8 cellular contexts compared by ENCODE assay signal in genomic region chr5:140664353-140665119, GRCh38. TPM values are rescaled to one million over a fixed set of nuclear protein-coding genes. Genes with fewer than 3 reads are reported as not detected.
DNase-seq lines count a peak whose midpoint lies in the region; ATAC-seq and TF ChIP-seq lines count a peak whose summit lies in the region.

TSS of gene WDR55 (plus strand) at chr5:140664904. CDS start at chr5:140664913, 9 bp downstream.

- no peaks in the 10 kb centered on the region for H3K27me3 ChIP-seq in NT2/D1 (ENCODE audit: insufficient read depth, insufficient read length)
- H3K27me3 ChIP-seq in endodermal cell (ENCODE audit: control insufficient read depth, insufficient read depth, low read length, poor library complexity, severe bottlenecking), result no peaks in the 10 kb centered on the region
- no peaks in the 10 kb centered on the region for H3K27me3 ChIP-seq in mesendoderm (ENCODE audit: insufficient read depth, low read length, poor library complexity)

- H3K4me1 ChIP-seq in NT2/D1 (ENCODE audit: insufficient read depth, insufficient read length) (peaks cover 3% of the 10 kb centered on the region), endodermal cell (ENCODE audit: control insufficient read depth, insufficient read depth, low read length) (no peaks in the 10 kb centered on the region), mesendoderm (ENCODE audit: control insufficient read depth, low read depth, low read length) (no peaks in the 10 kb centered on the region)

- H2BK5ac ChIP-seq in mesendoderm (ENCODE audit: low read length), result no peak within 1 kb of the TSS

- peak; percentile 98 for ATAC-seq in GM21360 (IDR thresholded peaks at IDR 0.05; ENCODE audit: unreplicated experiment)

- peak within 1 kb of the TSS; percentile 46 for H3K4me2 ChIP-seq in mesendoderm (ENCODE audit: low read length)

- H3K27me3 Mint-ChIP-seq in endodermal cell (ENCODE audit: insufficient read depth), result no peaks in the 10 kb centered on the region

- peaks cover 8% of the 10 kb centered on the region for H3K79me1 ChIP-seq in mesendoderm (ENCODE audit: low read length)

- H2BK15ac ChIP-seq in mesendoderm (replicated peaks; ENCODE audit: low read depth), result no peak within 1 kb of the TSS

- DNase-seq in COLO829 (ENCODE audit: low spot score), result peak; percentile 75
- DNase-seq in HT1080 (ENCODE audit: low read depth), result peak; percentile 93
- peak; percentile 63 for DNase-seq in NT2/D1 (ENCODE audit: low read depth, low spot score)
- DNase-seq in activated CD8-positive, alpha-beta memory T cell treated with anti-CD3 and anti-CD28 coated beads, Interleukin-2, amount 50 U/mL, for 1 hour (ENCODE audit: extremely low read depth), result peak; percentile 88
- peak; percentile 98 for DNase-seq in endodermal cell
- DNase-seq in mesendoderm, result peak; percentile 97
- peak; percentile 91 for DNase-seq in stimulated activated CD8-positive, alpha-beta memory T cell treated with anti-CD3 and anti-CD28 coated beads, Interleukin-15, amount 100 ng/mL, for 1 hour (ENCODE audit: low read depth)

- H3K56ac ChIP-seq in mesendoderm (ENCODE audit: low read length), result peak within 1 kb of the TSS; percentile 94

- H3K23ac ChIP-seq in mesendoderm (ENCODE audit: low read length), result no peak within 1 kb of the TSS

- no peak for TF ChIP-seq CTCF in endodermal cell (conservative IDR thresholded peaks at IDR 0.05)

- no peak within 1 kb of the TSS for H3K18ac ChIP-seq in mesendoderm (ENCODE audit: low read length)

- peak within 1 kb of the TSS; percentile 99 for H3K4me3 Mint-ChIP-seq in endodermal cell

- peaks cover 8% of the 10 kb centered on the region for H3K4me1 Mint-ChIP-seq in endodermal cell

- 1% methylated on average over 37 to 54 of the region's 54 CpGs for WGBS in endodermal cell (ENCODE audit: insufficient coverage in 1 of 2, insufficient read length in 1 of 2), 2 experiments
- WGBS in mesendoderm (ENCODE audit: extremely low coverage, insufficient coverage, low lambda C conversion rate), result no CpG with 5 or more reads among the region's 54 CpGs

- H2BK120ac ChIP-seq in mesendoderm (ENCODE audit: low read depth, low read length), result no peak within 1 kb of the TSS

- no peaks in the 10 kb centered on the region for H3K9me3 Mint-ChIP-seq in endodermal cell

- peaks cover 17% of the 10 kb centered on the region for H3K79me2 ChIP-seq in mesendoderm (ENCODE audit: control insufficient read depth, insufficient read depth, low read length)

- no peak within 1 kb of the TSS for H2AK5ac ChIP-seq in mesendoderm (ENCODE audit: low read length)

- H3K27ac ChIP-seq in endodermal cell (ENCODE audit: low read depth, low read length), result peak within 1 kb of the TSS; percentile 72
- H3K27ac ChIP-seq in mesendoderm (ENCODE audit: low read depth, low read length), result no peak within 1 kb of the TSS

- H3K4ac ChIP-seq in mesendoderm (ENCODE audit: low read depth, low read length), result no peak within 1 kb of the TSS

- H3K9ac ChIP-seq in NT2/D1 (ENCODE audit: insufficient read length, low read depth) (peak within 1 kb of the TSS; percentile 92), endodermal cell (ENCODE audit: extremely low read depth, low read length, poor library complexity, severe bottlenecking) (peak within 1 kb of the TSS; percentile 52), mesendoderm (ENCODE audit: low read length) (peak within 1 kb of the TSS; percentile 90)

- H3K4me3 ChIP-seq in NT2/D1 (ENCODE audit: insufficient read length, low read depth), result peak within 1 kb of the TSS; percentile 93
- H3K4me3 ChIP-seq in endodermal cell (ENCODE audit: low read length), result peak within 1 kb of the TSS; percentile 87
- peak within 1 kb of the TSS; percentile 86 for H3K4me3 ChIP-seq in mesendoderm (ENCODE audit: low read length)

- no peak within 1 kb of the TSS for H4K8ac ChIP-seq in mesendoderm (ENCODE audit: low read depth, low read length)

- H3K9me3 ChIP-seq in NT2/D1 (ENCODE audit: insufficient read depth, low read length) (no peaks in the 10 kb centered on the region), endodermal cell (ENCODE audit: control insufficient read depth, low read length) (no peaks in the 10 kb centered on the region)

- peak within 1 kb of the TSS; percentile 91 for H3K27ac Mint-ChIP-seq in endodermal cell

- H3K36me3 ChIP-seq in NT2/D1 (ENCODE audit: insufficient read depth, insufficient read length, low read length) (peaks cover 69% of the 10 kb centered on the region), endodermal cell (ENCODE audit: control insufficient read depth, insufficient read depth, low read length) (peaks cover 58% of the 10 kb centered on the region), mesendoderm (ENCODE audit: control insufficient read depth, insufficient read depth, low read length) (peaks cover 6% of the 10 kb centered on the region)

- H3K36me3 Mint-ChIP-seq in endodermal cell (ENCODE audit: low read depth), result peaks cover 66% of the 10 kb centered on the region

- H4K5ac ChIP-seq in mesendoderm (ENCODE audit: low read length), result no peak within 1 kb of the TSS

RNA-seq across cellular contexts. Expression of gene WDR55, which starts in this region (rescaled TPM):
- total RNA-seq in HT1080 (2014; rRNA removed; shearing (Covaris generic)), result 29.4 and 41.4 TPM in 2 replicates
- 27.1 and 27.6 TPM in 2 replicates for polyA plus RNA-seq in HT1080 (2015; cell fraction: cytosol; rRNA removed)
- 47.2 and 54.2 TPM in 2 replicates for polyA plus RNA-seq in HT1080 (2015; cell fraction: nucleus; rRNA removed)
- total RNA-seq in endodermal cell, result 10 to 100 TPM; 20.4 to 23.1 TPM
- polyA plus RNA-seq in endodermal cell (2013, experiment 1 of 2), result 15.6 TPM
- 15.9 TPM for polyA plus RNA-seq in endodermal cell (2013, experiment 2 of 2)
- 15.7 TPM for polyA plus RNA-seq in mesendoderm (2013, experiment 1 of 2)
- polyA plus RNA-seq in mesendoderm (2013, experiment 2 of 2), result 15.2 TPM
